Comparison of ENCODE assay signal across 8 cellular contexts in genomic region chr13:62512194-62513141, GRCh38.
DNase-seq lines count a peak whose midpoint lies in the region; ATAC-seq and TF ChIP-seq lines count a peak whose summit lies in the region.

No MANE protein-coding gene starts in this region.

- 29 to 40% (median 38%) methylated on average over 6 to 7 of the region's 7 CpGs for WGBS in heart left ventricle, 4 donors

- TF ChIP-seq POLR2A in heart left ventricle (IDR thresholded peaks at IDR 0.05) = no peak

- intact Hi-C loops in heart left ventricle (cut with DNase I) = no loop called here
- intact Hi-C loops in left cardiac atrium (cut with DNase I) = no loop called here

- H3K27ac ChIP-seq in heart left ventricle (no peak overlapping the region), foreskin keratinocyte (no peak overlapping the region)

- H3K27me3 ChIP-seq in heart left ventricle (no peaks in the 10 kb centered on the region), foreskin keratinocyte (no peaks in the 10 kb centered on the region)

- no peaks in the 10 kb centered on the region for H3K36me3 ChIP-seq in heart left ventricle

- TF ChIP-seq CTCF in heart left ventricle (IDR thresholded peaks at IDR 0.05) (peak in 7 of 12 donors; percentile 6 to 50 (median 29)), foreskin keratinocyte (conservative IDR thresholded peaks at IDR 0.05) (peak; percentile 38), retinal pigment epithelial cell (conservative IDR thresholded peaks at IDR 0.05; ENCODE audit: low read depth, low read length) (peak; percentile 70)

- in situ Hi-C loops in SK-MEL-5 (cut with HindIII; ENCODE audit: low pct_unique_long_range_greater_than_20kb, low sequenced_read_pairs) = no loop called here

- H3K4me3 ChIP-seq in heart left ventricle = no peak overlapping the region
- no peak overlapping the region for H3K4me3 ChIP-seq in retinal pigment epithelial cell (ENCODE audit: low read length)

- ATAC-seq in heart left ventricle (peak in 1 of 4 donors; percentile 24), left cardiac atrium (no peak), GM21786 (IDR thresholded peaks at IDR 0.05; ENCODE audit: unreplicated experiment) (peak; percentile 90), foreskin keratinocyte (no peak)

- no peaks in the 10 kb centered on the region for H3K9me3 ChIP-seq in heart left ventricle

- peak in 1 of 5 donors; percentile 36 for DNase-seq in heart left ventricle
- no peak for DNase-seq in left cardiac atrium
- DNase-seq in HT1080 (ENCODE audit: low read depth) = peak; percentile 28
- peak; percentile 77 for DNase-seq in SK-MEL-5 (ENCODE audit: low read depth, low spot score)
- peak in 1 of 2 donors; percentile 7 for DNase-seq in foreskin keratinocyte
- DNase-seq in retinal pigment epithelial cell (ENCODE audit: low read depth) = no peak
- DNase-seq in activated CD4-positive, CD25-positive, alpha-beta regulatory T cell treated with anti-CD3 and anti-CD28 coated beads, Interleukin-2, amount 50 U/mL, for 72 hours = no peak

- H3K4me1 ChIP-seq in heart left ventricle = no peaks in the 10 kb centered on the region
- no peaks in the 10 kb centered on the region for H3K4me1 ChIP-seq in foreskin keratinocyte

Comparison
In these comparisons a context has a peak if more than half of its experiments do, and no peak if none do; other contexts are left out.
1. DNase-seq: peak in HT1080 (single experiment) and SK-MEL-5 (single experiment); none in left cardiac atrium (single experiment), retinal pigment epithelial cell (single experiment) and activated CD4-positive, CD25-positive, alpha-beta regulatory T cell treated with anti-CD3 and anti-CD28 coated beads, Interleukin-2, amount 50 U/mL, for 72 hours (single experiment).
2. Peak in every context shown above with its lines, with median percentiles within 50 percentile points of each other: CTCF ChIP-seq.